ENCODE assay signal across 1 cellular context in the genomic region with DNA sequence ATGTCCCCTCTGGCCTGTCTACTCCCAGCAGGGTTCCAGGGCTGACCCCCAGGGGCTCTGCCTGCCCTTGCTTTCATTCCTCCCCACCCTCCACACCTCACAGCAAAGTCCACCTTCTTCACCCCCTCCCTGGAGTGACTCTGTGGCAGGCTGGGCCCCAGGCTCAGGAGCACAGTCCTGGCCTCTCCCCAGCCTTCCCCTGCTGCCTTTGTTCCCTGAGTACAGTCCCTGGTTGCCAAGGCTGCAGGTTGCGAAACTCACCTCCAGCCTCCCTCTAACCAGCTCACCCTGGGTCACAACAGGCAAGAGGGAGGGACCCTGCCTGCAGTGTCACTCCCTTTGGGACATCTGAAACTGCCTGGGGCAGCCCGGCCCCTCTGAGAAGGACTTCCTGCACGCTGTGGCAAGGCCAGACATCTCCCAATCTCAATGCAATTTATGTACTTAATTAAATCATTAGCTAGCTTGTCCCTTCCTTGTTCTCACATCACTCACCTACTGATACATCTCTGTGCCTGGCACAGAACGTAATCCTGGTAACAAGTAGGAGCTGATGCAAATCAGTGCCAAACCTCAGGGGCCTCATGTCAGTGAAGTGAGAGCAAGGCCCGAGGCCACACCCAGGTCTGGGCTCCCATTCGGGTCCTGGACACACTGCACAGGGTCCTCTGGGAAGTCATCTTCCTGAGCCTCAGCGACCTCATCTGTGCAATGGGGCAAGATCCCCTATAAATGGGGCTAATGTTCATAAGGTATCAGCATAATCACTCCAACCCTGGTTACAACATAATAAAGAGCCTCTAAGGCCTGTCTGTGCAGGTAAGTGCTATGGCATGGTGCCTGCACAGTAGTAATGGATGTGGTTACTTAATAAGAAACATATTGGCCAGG.
TF ChIP-seq lines count a peak whose summit lies in the region.

No MANE protein-coding gene starts in this region.

TF ChIP-seq in HepG2, 621 proteins besides CTCF, POLR2A, EP300 and RAD21 (continued from another document and continues in another):
- TF ChIP-seq, protein P1, sequence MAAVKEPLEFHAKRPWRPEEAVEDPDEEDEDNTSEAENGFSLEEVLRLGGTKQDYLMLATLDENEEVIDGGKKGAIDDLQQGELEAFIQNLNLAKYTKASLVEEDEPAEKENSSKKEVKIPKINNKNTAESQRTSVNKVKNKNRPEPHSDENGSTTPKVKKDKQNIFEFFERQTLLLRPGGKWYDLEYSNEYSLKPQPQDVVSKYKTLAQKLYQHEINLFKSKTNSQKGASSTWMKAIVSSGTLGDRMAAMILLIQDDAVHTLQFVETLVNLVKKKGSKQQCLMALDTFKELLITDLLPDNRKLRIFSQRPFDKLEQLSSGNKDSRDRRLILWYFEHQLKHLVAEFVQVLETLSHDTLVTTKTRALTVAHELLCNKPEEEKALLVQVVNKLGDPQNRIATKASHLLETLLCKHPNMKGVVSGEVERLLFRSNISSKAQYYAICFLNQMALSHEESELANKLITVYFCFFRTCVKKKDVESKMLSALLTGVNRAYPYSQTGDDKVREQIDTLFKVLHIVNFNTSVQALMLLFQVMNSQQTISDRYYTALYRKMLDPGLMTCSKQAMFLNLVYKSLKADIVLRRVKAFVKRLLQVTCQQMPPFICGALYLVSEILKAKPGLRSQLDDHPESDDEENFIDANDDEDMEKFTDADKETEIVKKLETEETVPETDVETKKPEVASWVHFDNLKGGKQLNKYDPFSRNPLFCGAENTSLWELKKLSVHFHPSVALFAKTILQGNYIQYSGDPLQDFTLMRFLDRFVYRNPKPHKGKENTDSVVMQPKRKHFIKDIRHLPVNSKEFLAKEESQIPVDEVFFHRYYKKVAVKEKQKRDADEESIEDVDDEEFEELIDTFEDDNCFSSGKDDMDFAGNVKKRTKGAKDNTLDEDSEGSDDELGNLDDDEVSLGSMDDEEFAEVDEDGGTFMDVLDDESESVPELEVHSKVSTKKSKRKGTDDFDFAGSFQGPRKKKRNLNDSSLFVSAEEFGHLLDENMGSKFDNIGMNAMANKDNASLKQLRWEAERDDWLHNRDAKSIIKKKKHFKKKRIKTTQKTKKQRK (IDR thresholded peaks at IDR 0.05; ENCODE audit: low read length): no peak
- TF ChIP-seq KDM5B (CRISPR knock-in tag; IDR thresholded peaks at IDR 0.05; ENCODE audit: borderline replicate concordance) (peak; percentile 19; the same call in 1 of the 2 replicates), ELF1 (CRISPR knock-in tag; IDR thresholded peaks at IDR 0.05) (0 out of 2 replicates have a peak, but pooled peaks have one; percentile 51), HDAC2 (CRISPR knock-in tag; IDR thresholded peaks at IDR 0.05) (peak; percentile 93), FOXJ3 (CRISPR knock-in tag; IDR thresholded peaks at IDR 0.05; ENCODE audit: borderline replicate concordance) (peak; percentile 80), ZNF205 (CRISPR knock-in tag; IDR thresholded peaks at IDR 0.05) (peak; percentile 66; the same call in 1 of the 2 replicates), MEIS1 (CRISPR knock-in tag; IDR thresholded peaks at IDR 0.05; ENCODE audit: borderline replicate concordance) (no peak), MEF2D (CRISPR knock-in tag; IDR thresholded peaks at IDR 0.05) (peak; percentile 66; the same call in 1 of the 2 replicates), KAT7 (CRISPR knock-in tag; IDR thresholded peaks at IDR 0.05; ENCODE audit: borderline replicate concordance) (peak; percentile 60; the same call in 1 of the 2 replicates), PCBP1 (IDR thresholded peaks at IDR 0.05; ENCODE audit: borderline replicate concordance, low read depth, low read length) (peak; percentile 74; the same call in 1 of the 2 replicates), RFX3 (CRISPR knock-in tag; IDR thresholded peaks at IDR 0.05) (peak; percentile 89), KDM4B (CRISPR knock-in tag; IDR thresholded peaks at IDR 0.05) (peak; percentile 68; the same call in 1 of the 2 replicates), ZSCAN25 (CRISPR knock-in tag; IDR thresholded peaks at IDR 0.05) (peak; percentile 99), MBD4 (IDR thresholded peaks at IDR 0.05; ENCODE audit: borderline replicate concordance, low read length) (no peak), TAF1 (CRISPR knock-in tag; IDR thresholded peaks at IDR 0.05) (no peak), ZBTB38 (CRISPR knock-in tag; IDR thresholded peaks at IDR 0.05) (no peak), ZBTB7A (CRISPR knock-in tag; IDR thresholded peaks at IDR 0.05) (peak; percentile 78; the same call in 1 of the 2 replicates), BCL6 (CRISPR knock-in tag; IDR thresholded peaks at IDR 0.05) (peak; percentile 75), CENPX (CRISPR knock-in tag; IDR thresholded peaks at IDR 0.05) (no peak), TBX2 (CRISPR knock-in tag; IDR thresholded peaks at IDR 0.05; ENCODE audit: borderline replicate concordance) (peak; percentile 76), CBFB (CRISPR knock-in tag; IDR thresholded peaks at IDR 0.05) (peak; percentile 57; the same call in 1 of the 2 replicates), PHF5A (CRISPR knock-in tag; IDR thresholded peaks at IDR 0.05; ENCODE audit: low read depth, unreplicated experiment) (peak; percentile 75), REPIN1 (CRISPR knock-in tag; IDR thresholded peaks at IDR 0.05; ENCODE audit: borderline replicate concordance, low read depth) (peak; percentile 90), SPEN (CRISPR knock-in tag; IDR thresholded peaks at IDR 0.05; ENCODE audit: low read depth) (peak; percentile 54; the same call in 1 of the 2 replicates), ZNF549 (CRISPR knock-in tag; IDR thresholded peaks at IDR 0.05) (no peak), YY1 (IDR thresholded peaks at IDR 0.05; ENCODE audit: insufficient read depth, insufficient replicate concordance, low read depth, low read length) (peak; percentile 25), MYC (CRISPR knock-in tag; IDR thresholded peaks at IDR 0.05; ENCODE audit: borderline replicate concordance) (peak; percentile 70; the same call in 1 of the 2 replicates), ZSCAN20 (CRISPR knock-in tag; IDR thresholded peaks at IDR 0.05; ENCODE audit: borderline replicate concordance) (no peak)
- TF ChIP-seq, protein P2, sequence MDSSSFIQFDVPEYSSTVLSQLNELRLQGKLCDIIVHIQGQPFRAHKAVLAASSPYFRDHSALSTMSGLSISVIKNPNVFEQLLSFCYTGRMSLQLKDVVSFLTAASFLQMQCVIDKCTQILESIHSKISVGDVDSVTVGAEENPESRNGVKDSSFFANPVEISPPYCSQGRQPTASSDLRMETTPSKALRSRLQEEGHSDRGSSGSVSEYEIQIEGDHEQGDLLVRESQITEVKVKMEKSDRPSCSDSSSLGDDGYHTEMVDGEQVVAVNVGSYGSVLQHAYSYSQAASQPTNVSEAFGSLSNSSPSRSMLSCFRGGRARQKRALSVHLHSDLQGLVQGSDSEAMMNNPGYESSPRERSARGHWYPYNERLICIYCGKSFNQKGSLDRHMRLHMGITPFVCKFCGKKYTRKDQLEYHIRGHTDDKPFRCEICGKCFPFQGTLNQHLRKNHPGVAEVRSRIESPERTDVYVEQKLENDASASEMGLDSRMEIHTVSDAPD (CRISPR knock-in tag; IDR thresholded peaks at IDR 0.05): peak; percentile 83
- TF ChIP-seq, protein P3, sequence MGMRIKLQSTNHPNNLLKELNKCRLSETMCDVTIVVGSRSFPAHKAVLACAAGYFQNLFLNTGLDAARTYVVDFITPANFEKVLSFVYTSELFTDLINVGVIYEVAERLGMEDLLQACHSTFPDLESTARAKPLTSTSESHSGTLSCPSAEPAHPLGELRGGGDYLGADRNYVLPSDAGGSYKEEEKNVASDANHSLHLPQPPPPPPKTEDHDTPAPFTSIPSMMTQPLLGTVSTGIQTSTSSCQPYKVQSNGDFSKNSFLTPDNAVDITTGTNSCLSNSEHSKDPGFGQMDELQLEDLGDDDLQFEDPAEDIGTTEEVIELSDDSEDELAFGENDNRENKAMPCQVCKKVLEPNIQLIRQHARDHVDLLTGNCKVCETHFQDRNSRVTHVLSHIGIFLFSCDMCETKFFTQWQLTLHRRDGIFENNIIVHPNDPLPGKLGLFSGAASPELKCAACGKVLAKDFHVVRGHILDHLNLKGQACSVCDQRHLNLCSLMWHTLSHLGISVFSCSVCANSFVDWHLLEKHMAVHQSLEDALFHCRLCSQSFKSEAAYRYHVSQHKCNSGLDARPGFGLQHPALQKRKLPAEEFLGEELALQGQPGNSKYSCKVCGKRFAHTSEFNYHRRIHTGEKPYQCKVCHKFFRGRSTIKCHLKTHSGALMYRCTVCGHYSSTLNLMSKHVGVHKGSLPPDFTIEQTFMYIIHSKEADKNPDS (CRISPR knock-in tag; IDR thresholded peaks at IDR 0.05): 0 out of 2 replicates have a peak, but pooled peaks have one; percentile 22
- TF ChIP-seq, protein P4, sequence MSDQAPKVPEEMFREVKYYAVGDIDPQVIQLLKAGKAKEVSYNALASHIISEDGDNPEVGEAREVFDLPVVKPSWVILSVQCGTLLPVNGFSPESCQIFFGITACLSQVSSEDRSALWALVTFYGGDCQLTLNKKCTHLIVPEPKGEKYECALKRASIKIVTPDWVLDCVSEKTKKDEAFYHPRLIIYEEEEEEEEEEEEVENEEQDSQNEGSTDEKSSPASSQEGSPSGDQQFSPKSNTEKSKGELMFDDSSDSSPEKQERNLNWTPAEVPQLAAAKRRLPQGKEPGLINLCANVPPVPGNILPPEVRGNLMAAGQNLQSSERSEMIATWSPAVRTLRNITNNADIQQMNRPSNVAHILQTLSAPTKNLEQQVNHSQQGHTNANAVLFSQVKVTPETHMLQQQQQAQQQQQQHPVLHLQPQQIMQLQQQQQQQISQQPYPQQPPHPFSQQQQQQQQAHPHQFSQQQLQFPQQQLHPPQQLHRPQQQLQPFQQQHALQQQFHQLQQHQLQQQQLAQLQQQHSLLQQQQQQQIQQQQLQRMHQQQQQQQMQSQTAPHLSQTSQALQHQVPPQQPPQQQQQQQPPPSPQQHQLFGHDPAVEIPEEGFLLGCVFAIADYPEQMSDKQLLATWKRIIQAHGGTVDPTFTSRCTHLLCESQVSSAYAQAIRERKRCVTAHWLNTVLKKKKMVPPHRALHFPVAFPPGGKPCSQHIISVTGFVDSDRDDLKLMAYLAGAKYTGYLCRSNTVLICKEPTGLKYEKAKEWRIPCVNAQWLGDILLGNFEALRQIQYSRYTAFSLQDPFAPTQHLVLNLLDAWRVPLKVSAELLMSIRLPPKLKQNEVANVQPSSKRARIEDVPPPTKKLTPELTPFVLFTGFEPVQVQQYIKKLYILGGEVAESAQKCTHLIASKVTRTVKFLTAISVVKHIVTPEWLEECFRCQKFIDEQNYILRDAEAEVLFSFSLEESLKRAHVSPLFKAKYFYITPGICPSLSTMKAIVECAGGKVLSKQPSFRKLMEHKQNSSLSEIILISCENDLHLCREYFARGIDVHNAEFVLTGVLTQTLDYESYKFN (CRISPR knock-in tag; conservative IDR thresholded peaks at IDR 0.05): peak; percentile 91
- TF ChIP-seq, protein P5, sequence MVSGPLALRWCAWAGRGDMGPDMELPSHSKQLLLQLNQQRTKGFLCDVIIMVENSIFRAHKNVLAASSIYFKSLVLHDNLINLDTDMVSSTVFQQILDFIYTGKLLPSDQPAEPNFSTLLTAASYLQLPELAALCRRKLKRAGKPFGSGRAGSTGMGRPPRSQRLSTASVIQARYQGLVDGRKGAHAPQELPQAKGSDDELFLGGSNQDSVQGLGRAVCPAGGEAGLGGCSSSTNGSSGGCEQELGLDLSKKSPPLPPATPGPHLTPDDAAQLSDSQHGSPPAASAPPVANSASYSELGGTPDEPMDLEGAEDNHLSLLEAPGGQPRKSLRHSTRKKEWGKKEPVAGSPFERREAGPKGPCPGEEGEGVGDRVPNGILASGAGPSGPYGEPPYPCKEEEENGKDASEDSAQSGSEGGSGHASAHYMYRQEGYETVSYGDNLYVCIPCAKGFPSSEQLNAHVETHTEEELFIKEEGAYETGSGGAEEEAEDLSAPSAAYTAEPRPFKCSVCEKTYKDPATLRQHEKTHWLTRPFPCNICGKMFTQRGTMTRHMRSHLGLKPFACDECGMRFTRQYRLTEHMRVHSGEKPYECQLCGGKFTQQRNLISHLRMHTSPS (CRISPR knock-in tag; IDR thresholded peaks at IDR 0.05; ENCODE audit: low read depth): no peak; the same call in none of the 2 replicates
- TF ChIP-seq, protein P6, sequence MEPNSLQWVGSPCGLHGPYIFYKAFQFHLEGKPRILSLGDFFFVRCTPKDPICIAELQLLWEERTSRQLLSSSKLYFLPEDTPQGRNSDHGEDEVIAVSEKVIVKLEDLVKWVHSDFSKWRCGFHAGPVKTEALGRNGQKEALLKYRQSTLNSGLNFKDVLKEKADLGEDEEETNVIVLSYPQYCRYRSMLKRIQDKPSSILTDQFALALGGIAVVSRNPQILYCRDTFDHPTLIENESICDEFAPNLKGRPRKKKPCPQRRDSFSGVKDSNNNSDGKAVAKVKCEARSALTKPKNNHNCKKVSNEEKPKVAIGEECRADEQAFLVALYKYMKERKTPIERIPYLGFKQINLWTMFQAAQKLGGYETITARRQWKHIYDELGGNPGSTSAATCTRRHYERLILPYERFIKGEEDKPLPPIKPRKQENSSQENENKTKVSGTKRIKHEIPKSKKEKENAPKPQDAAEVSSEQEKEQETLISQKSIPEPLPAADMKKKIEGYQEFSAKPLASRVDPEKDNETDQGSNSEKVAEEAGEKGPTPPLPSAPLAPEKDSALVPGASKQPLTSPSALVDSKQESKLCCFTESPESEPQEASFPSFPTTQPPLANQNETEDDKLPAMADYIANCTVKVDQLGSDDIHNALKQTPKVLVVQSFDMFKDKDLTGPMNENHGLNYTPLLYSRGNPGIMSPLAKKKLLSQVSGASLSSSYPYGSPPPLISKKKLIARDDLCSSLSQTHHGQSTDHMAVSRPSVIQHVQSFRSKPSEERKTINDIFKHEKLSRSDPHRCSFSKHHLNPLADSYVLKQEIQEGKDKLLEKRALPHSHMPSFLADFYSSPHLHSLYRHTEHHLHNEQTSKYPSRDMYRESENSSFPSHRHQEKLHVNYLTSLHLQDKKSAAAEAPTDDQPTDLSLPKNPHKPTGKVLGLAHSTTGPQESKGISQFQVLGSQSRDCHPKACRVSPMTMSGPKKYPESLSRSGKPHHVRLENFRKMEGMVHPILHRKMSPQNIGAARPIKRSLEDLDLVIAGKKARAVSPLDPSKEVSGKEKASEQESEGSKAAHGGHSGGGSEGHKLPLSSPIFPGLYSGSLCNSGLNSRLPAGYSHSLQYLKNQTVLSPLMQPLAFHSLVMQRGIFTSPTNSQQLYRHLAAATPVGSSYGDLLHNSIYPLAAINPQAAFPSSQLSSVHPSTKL (CRISPR knock-in tag; IDR thresholded peaks at IDR 0.05): peak; percentile 80
- TF ChIP-seq, protein P7, sequence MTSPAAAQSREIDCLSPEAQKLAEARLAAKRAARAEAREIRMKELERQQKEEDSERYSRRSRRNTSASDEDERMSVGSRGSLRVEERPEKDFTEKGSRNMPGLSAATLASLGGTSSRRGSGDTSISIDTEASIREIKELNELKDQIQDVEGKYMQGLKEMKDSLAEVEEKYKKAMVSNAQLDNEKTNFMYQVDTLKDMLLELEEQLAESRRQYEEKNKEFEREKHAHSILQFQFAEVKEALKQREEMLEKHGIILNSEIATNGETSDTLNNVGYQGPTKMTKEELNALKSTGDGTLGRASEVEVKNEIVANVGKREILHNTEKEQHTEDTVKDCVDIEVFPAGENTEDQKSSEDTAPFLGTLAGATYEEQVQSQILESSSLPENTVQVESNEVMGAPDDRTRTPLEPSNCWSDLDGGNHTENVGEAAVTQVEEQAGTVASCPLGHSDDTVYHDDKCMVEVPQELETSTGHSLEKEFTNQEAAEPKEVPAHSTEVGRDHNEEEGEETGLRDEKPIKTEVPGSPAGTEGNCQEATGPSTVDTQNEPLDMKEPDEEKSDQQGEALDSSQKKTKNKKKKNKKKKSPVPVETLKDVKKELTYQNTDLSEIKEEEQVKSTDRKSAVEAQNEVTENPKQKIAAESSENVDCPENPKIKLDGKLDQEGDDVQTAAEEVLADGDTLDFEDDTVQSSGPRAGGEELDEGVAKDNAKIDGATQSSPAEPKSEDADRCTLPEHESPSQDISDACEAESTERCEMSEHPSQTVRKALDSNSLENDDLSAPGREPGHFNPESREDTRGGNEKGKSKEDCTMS (CRISPR knock-in tag; conservative IDR thresholded peaks at IDR 0.05): no peak
